1 cellular context compared by ENCODE assay signal in genomic region chr5:33890147-33890546, GRCh38.
TF ChIP-seq lines count a peak whose summit lies in the region.

No MANE protein-coding gene starts in this region.

TF ChIP-seq in IMR-90, 13 proteins besides CTCF, POLR2A, EP300 and RAD21:
- no peak for TF ChIP-seq CHD1 (IDR thresholded peaks at IDR 0.05; ENCODE audit: low read depth, low read length)
- no peak for TF ChIP-seq MAZ (IDR thresholded peaks at IDR 0.05; ENCODE audit: borderline replicate concordance, low read depth, low read length)
- TF ChIP-seq MAFK (IDR thresholded peaks at IDR 0.05; ENCODE audit: low read depth, low read length), result no peak
- TF ChIP-seq MXI1 (IDR thresholded peaks at IDR 0.05; ENCODE audit: borderline replicate concordance, low read depth, low read length), result no peak
